ENCODE assay signal across 26 cellular contexts in genomic region chr3:52463420-52463819, GRCh38. TPM values are rescaled to one million over a fixed set of nuclear protein-coding genes. Genes with fewer than 3 reads are reported as not detected.
A peak's percentile ranks its signal among the peaks of the same experiment; 100 is the strongest.
DNase-seq lines count a peak whose midpoint lies in the region; ATAC-seq, FAIRE-seq and TF ChIP-seq lines count a peak whose summit lies in the region.
"Had no signal": no experiment of that assay in that cellular context is flagged by ENCODE, and none has a peak within 500 bp of the region (broad histone marks: within the 10 kb centered on the region; RNA-seq: fewer than 3 reads in every experiment).

No MANE protein-coding gene starts in this region.

- H3K4me2 ChIP-seq in GM12878 (ENCODE audit: control insufficient read depth, insufficient read depth) (no peak overlapping the region), SK-N-SH (no peak overlapping the region)

- no peak for FAIRE-seq in GM12878 (lab: Jason Lieb, UNC)
- FAIRE-seq: G401.6 had no signal

- H3F3A ChIP-seq in SK-N-SH (replicated peaks; ENCODE audit: insufficient read depth): peaks cover 18% of the 10 kb centered on the region

- no peak for TF ChIP-seq POLR2A in GM12878 (IDR thresholded peaks at IDR 0.05; ENCODE audit: low read depth, low read length)

- CTCF ChIA-PET in GM12878 (lab: Yijun Ruan, JAX) (no interaction called here), SK-N-SH (lab: Yijun Ruan, JAX) (interaction anchor here (1.4 kb wide), 1 partner anchor 8 kb away, joined by 8 read pairs; no protein-coding TSS in a partner anchor)

- H4K20me1 ChIP-seq in GM12878 (ENCODE audit: control insufficient read depth, insufficient read depth) (no peaks in the 10 kb centered on the region), SK-N-SH (ENCODE audit: insufficient read depth) (peaks cover 40% of the 10 kb centered on the region; the same call in 1 of the 2 replicates)

- peaks cover 58% of the 10 kb centered on the region for H3K36me3 ChIP-seq in CD4-positive, CD25-positive, alpha-beta regulatory T cell (ENCODE audit: control insufficient read depth, insufficient read depth, low read length)
- H3K36me3 ChIP-seq in GM12878 (ENCODE audit: control insufficient read depth in 2 of 2, insufficient read depth in 2 of 2, low read length in 1 of 2) (peaks cover 2 to 16% of the 10 kb centered on the region in 2 experiments), SK-N-SH (replicated peaks in 1 of 2; ENCODE audit: control insufficient read depth in 1 of 2, insufficient read depth in 2 of 2, low read length in 1 of 2) (peaks cover 26 to 52% of the 10 kb centered on the region in 2 experiments)

- H3K27ac Mint-ChIP-seq in CD14-positive monocyte (peak overlapping the region; percentile 55 to 90 (median 74)), natural killer cell (peak overlapping the region; percentile 68 to 70)
- peak overlapping the region in 2 of 3 donors; percentile 20 to 62 for H3K27ac Mint-ChIP-seq in CD4-positive, CD25-positive, alpha-beta regulatory T cell
- H3K27ac Mint-ChIP-seq: HFFc6 had no signal

- 67% methylated on average over 5 of the region's 5 CpGs for WGBS in GM12878 (ENCODE audit: insufficient coverage, insufficient replicate concordance, low lambda C conversion rate, missing lambda C conversion rate)
- WGBS in SK-N-SH (ENCODE audit: low lambda C conversion rate): 100% methylated on average over 5 of the region's 5 CpGs

- intact Hi-C loops in CD14-positive monocyte (cut with micrococcal nuclease) (no loop called here), GM12878 (cut with micrococcal nuclease; ENCODE audit: unreplicated experiment) (no loop called here), natural killer cell (cut with micrococcal nuclease) (no loop called here)

- DNase-seq in CD14-positive monocyte (ENCODE audit: low spot score) (no peak), GM12878 (ENCODE audit: low read depth, low spot score) (no peak), natural killer cell (no peak), retina (no peak), NCI-H187 (lab: John Stamatoyannopoulos, UW) (no peak), NCI-H1436 (lab: John Stamatoyannopoulos, UW) (no peak), SK-N-SH (no peak)
- no peak for DNase-seq in CD4-positive, CD25-positive, alpha-beta regulatory T cell
- DNase-seq: DMS53; GOT3; HFFc6; IMR-90; KG1; NCI-H1105; NCI-H2029 treated with DMSO at 0.1 percent for 48 hours; NCI-H446 treated with DMSO at 0.1 percent for 48 hours; NCI-H526; NCI-H82; NK-92 treated with Interleukin-12 subunit alpha and Interleukin-12 subunit beta, amount 100 ng/mL, for 24 hours; PC-3 had no signal

- H3K9me2 ChIP-seq in SK-N-SH: no peaks in the 10 kb centered on the region

- RAD21 ChIA-PET in GM12878 (lab: Charles Lee; ENCODE audit: unreplicated experiment): no interaction called here

- SMC1A ChIA-PET in GM12878 (lab: Charles Lee; ENCODE audit: uncharacterized antibody, unreplicated experiment): no interaction called here

- BruUV-seq in GM12878 (replicated peaks; lab: Mats Ljungman, UMichigan): no TSS peak

- H3K27ac ChIP-seq in CD4-positive, CD25-positive, alpha-beta regulatory T cell (ENCODE audit: insufficient read depth, low read length, poor library complexity, severe bottlenecking): no peak overlapping the region
- no peak overlapping the region for H3K27ac ChIP-seq in GM12878 (ENCODE audit: control insufficient read depth, insufficient read depth)
- H3K27ac ChIP-seq in SK-N-SH (ENCODE audit: low read depth in 2 of 2, low read length in 1 of 2): no peak overlapping the region
- H3K27ac ChIP-seq: C4-2B had no signal

- TF ChIP-seq RAD21 in GM12878 (IDR thresholded peaks at IDR 0.05; ENCODE audit: insufficient read depth, low read depth, low read length): no peak
- TF ChIP-seq RAD21 in SK-N-SH (IDR thresholded peaks at IDR 0.05; ENCODE audit: low read length): no peak

- H3K9me3 ChIP-seq in CD4-positive, CD25-positive, alpha-beta regulatory T cell (ENCODE audit: control insufficient read depth in 2 of 2, low read length in 2 of 2): no peaks in the 10 kb centered on the region
- H3K9me3 ChIP-seq in GM12878 (replicated peaks; ENCODE audit: control insufficient read depth, insufficient read depth, low read length) (no peaks in the 10 kb centered on the region), SK-N-SH (no peaks in the 10 kb centered on the region)
- H3K9me3 ChIP-seq: HAP-1 had no signal

- POLR2A ChIA-PET in GM12878 (lab: Charles Lee) (no interaction called here), SK-N-SH (lab: Yijun Ruan, JAX) (no interaction called here)

- H3K36me3 Mint-ChIP-seq in CD14-positive monocyte (peaks cover 37 to 86% of the 10 kb centered on the region in 2 donors), natural killer cell (no peaks in the 10 kb centered on the region)
- peaks cover 12% of the 10 kb centered on the region for H3K36me3 Mint-ChIP-seq in CD4-positive, CD25-positive, alpha-beta regulatory T cell

- peaks cover 26% of the 10 kb centered on the region for H3K4me1 Mint-ChIP-seq in CD14-positive monocyte
- peaks cover 0 to 36% (median 24%) of the 10 kb centered on the region in 4 donors for H3K4me1 Mint-ChIP-seq in CD4-positive, CD25-positive, alpha-beta regulatory T cell
- H3K4me1 Mint-ChIP-seq in natural killer cell: peaks cover 18 to 20% of the 10 kb centered on the region in 2 donors

- in situ Hi-C loops in GM12878 (cut with MboI): no loop called here

- TF ChIP-seq CTCF in CD14-positive monocyte (IDR thresholded peaks at IDR 0.05) (no peak), GM12878 (IDR thresholded peaks at IDR 0.05 in 2 of 3, conservative IDR thresholded peaks at IDR 0.05 in 1 of 3; ENCODE audit: control insufficient read depth in 2 of 3, extremely low read depth in 1 of 3, insufficient read depth in 1 of 3, low read depth in 3 of 3, low read length in 3 of 3) (no peak), natural killer cell (IDR thresholded peaks at IDR 0.05) (no peak), SK-N-SH (IDR thresholded peaks at IDR 0.05) (no peak)

- no peak overlapping the region for H3K4me3 ChIP-seq in CD4-positive, CD25-positive, alpha-beta regulatory T cell (ENCODE audit: low read depth, low read length)
- H3K4me3 ChIP-seq in GM12878: no peak overlapping the region
- H3K4me3 ChIP-seq in SK-N-SH (ENCODE audit: low read depth in 2 of 2, low read length in 1 of 2): no peak overlapping the region
- H3K4me3 ChIP-seq: HAP-1 had no signal

- TF ChIP-seq EP300 in GM12878 (IDR thresholded peaks at IDR 0.05; ENCODE audit: borderline replicate concordance in 1 of 2, control insufficient read depth in 1 of 2, low read depth in 2 of 2, low read length in 2 of 2): no peak
- no peak for TF ChIP-seq EP300 in SK-N-SH (IDR thresholded peaks at IDR 0.05; ENCODE audit: borderline replicate concordance in 1 of 2, low read depth in 1 of 2, low read length in 1 of 2)

- no peaks in the 10 kb centered on the region for H3K9me3 Mint-ChIP-seq in CD14-positive monocyte
- H3K9me3 Mint-ChIP-seq in CD4-positive, CD25-positive, alpha-beta regulatory T cell: peaks cover 0 to 1% (median 0%) of the 10 kb centered on the region in 7 donors
- no peaks in the 10 kb centered on the region for H3K9me3 Mint-ChIP-seq in natural killer cell
- H3K9me3 Mint-ChIP-seq: HFFc6 had no signal

- H3K4me3 Mint-ChIP-seq in CD14-positive monocyte (no peak overlapping the region), natural killer cell (peak overlapping the region; percentile 13)
- peak overlapping the region in 1 of 4 donors; percentile 27 for H3K4me3 Mint-ChIP-seq in CD4-positive, CD25-positive, alpha-beta regulatory T cell
- H3K4me3 Mint-ChIP-seq: HFFc6 had no signal

- ATAC-seq in CD4-positive, CD25-positive, alpha-beta regulatory T cell (ENCODE audit: low read depth in 2 of 2): no peak
- no peak for ATAC-seq in GM12878
- peak in 2 of 3 donors; percentile 27 to 41 for ATAC-seq in natural killer cell
- ATAC-seq: PC-3 had no signal

- H3K27me3 Mint-ChIP-seq in CD14-positive monocyte (ENCODE audit: low read depth in 3 of 3) (peaks cover 0 to 3% (median 2%) of the 10 kb centered on the region in 3 donors), natural killer cell (ENCODE audit: low read depth in 2 of 2) (no peaks in the 10 kb centered on the region)
- no peaks in the 10 kb centered on the region for H3K27me3 Mint-ChIP-seq in CD4-positive, CD25-positive, alpha-beta regulatory T cell

- H3K27me3 ChIP-seq in CD4-positive, CD25-positive, alpha-beta regulatory T cell (ENCODE audit: control insufficient read depth, insufficient read depth, low read length): no peaks in the 10 kb centered on the region
- H3K27me3 ChIP-seq in GM12878 (replicated peaks in 1 of 2; ENCODE audit: control insufficient read depth in 2 of 2, insufficient read depth in 2 of 2, low read length in 1 of 2) (no peaks in the 10 kb centered on the region), SK-N-SH (ENCODE audit: insufficient read depth) (no peaks in the 10 kb centered on the region)

- no peaks in the 10 kb centered on the region for H3K4me1 ChIP-seq in CD4-positive, CD25-positive, alpha-beta regulatory T cell (ENCODE audit: control insufficient read depth, insufficient read depth, low read length, poor library complexity, severe bottlenecking)
- peaks cover 7% of the 10 kb centered on the region for H3K4me1 ChIP-seq in GM12878 (ENCODE audit: control insufficient read depth, insufficient read depth, low read length)
- H3K4me1 ChIP-seq in SK-N-SH (ENCODE audit: control insufficient read depth in 1 of 2, insufficient read depth in 2 of 2, low read depth in 1 of 2, low read length in 1 of 2): peaks cover 0 to 4% of the 10 kb centered on the region in 2 experiments; a peak in 2 of 4 replicates
- H3K4me1 ChIP-seq: HAP-1 had no signal

- H2AFZ ChIP-seq in GM12878 (ENCODE audit: control insufficient read depth, low read depth, low read length) (no peak overlapping the region), SK-N-SH (ENCODE audit: low read depth) (no peak overlapping the region)

- H3K9ac ChIP-seq in GM12878 (ENCODE audit: control insufficient read depth, insufficient read depth, low read length) (no peak overlapping the region), SK-N-SH (no peak overlapping the region)

- H3K79me2 ChIP-seq in GM12878 (ENCODE audit: control insufficient read depth, insufficient read depth, low read length): no peaks in the 10 kb centered on the region; the same call in 1 of the 2 replicates
- peaks cover 96% of the 10 kb centered on the region for H3K79me2 ChIP-seq in SK-N-SH (ENCODE audit: insufficient read depth)

RNA-seq across cellular contexts. Expression of gene NISCH, which starts 8.0 kb away (rescaled TPM):
- polyA plus RNA-seq in CD14-positive monocyte (10 to 100 TPM in 1 of 2 donors, 1 to 10 TPM in 1; 9.7 to 13.1 TPM), GM12878 (2011; rRNA removed) (26.9 and 39.0 TPM in 2 replicates), GM12878 (2014; fragmentation: Illumina TruSeq; extraction: Trizol) (19.2 and 25.0 TPM in 2 replicates), GM12878 (2014; fragmentation: Nextera tagmentation; extraction: Ambion mirVana) (1 to 10 TPM in 1 of 2 experiments, under 1 TPM in 1; 0.76 to 1.5 TPM), GM12878 (2014; rRNA removed) (45.3 and 48.9 TPM in 2 replicates), GM12878 (2016; fragmentation: Nextera tagmentation; extraction: Ambion mirVana) (10 to 100 TPM; 23.7 to 24.2 TPM), SK-N-SH (2012; rRNA removed) (77.5 and 95.1 TPM in 2 replicates)
- total RNA-seq in CD4-positive, CD25-positive, alpha-beta regulatory T cell: 168 TPM
- 10 to 100 TPM; 12.6 to 17.4 (median 15.2) TPM for polyA plus RNA-seq in CD4-positive, CD25-positive, alpha-beta regulatory T cell
- total RNA-seq in GM12878 (2013; cell fraction: nucleolus; rRNA removed): 170 and 189 TPM in 2 replicates
- total RNA-seq in GM12878 (2014; rRNA removed) (36.3 and 36.5 TPM in 2 replicates), GM12878 (2014; rRNA removed; fragmentation: Illumina TruSeq; extraction: Trizol) (16.1 and 16.6 TPM in 2 replicates), GM12878 (2021) (42.5 and 52.5 TPM in 2 replicates), natural killer cell (100 to 1,000 TPM; 162 to 191 (median 175) TPM)
- polyA plus RNA-seq in GM12878 (2011; ENCODE audit: low read depth): 16.4 TPM
- 37.5 and 47.9 TPM in 2 replicates for polyA plus RNA-seq in GM12878 (2011; cell fraction: cytosol; rRNA removed)
- 404 and 409 TPM in 2 replicates for polyA plus RNA-seq in GM12878 (2011; cell fraction: nucleus; rRNA removed)
- 32.7 and 32.8 TPM in 2 replicates for polyA plus RNA-seq in GM12878 (2012)
- 39.2 and 53.1 TPM in 2 replicates for polyA minus RNA-seq in GM12878 (2011; rRNA and poly(A)+ RNA removed)
- polyA minus RNA-seq in GM12878 (2011; cell fraction: cytosol; rRNA and poly(A)+ RNA removed): 20.0 and 23.0 TPM in 2 replicates
- polyA minus RNA-seq in GM12878 (2011; cell fraction: nucleus; rRNA and poly(A)+ RNA removed): 51.7 and 84.7 TPM in 2 replicates
- polyA plus RNA-seq in SK-N-SH (2012; cell fraction: cytosol; rRNA removed): 18.6 and 26.5 TPM in 2 replicates
- polyA plus RNA-seq in SK-N-SH (2012; cell fraction: nucleus; rRNA removed): 448 and 541 TPM in 2 replicates

RNA-seq across cellular contexts. Expression of gene TNNC1, which starts 9.6 kb away (rescaled TPM):
- polyA plus RNA-seq in CD14-positive monocyte (not detected), GM12878 (2011; rRNA removed) (1.3 and 1.8 TPM in 2 replicates), GM12878 (2014; fragmentation: Illumina TruSeq; extraction: Trizol) (0.35 and 0.46 TPM in 2 replicates), GM12878 (2014; fragmentation: Nextera tagmentation; extraction: Ambion mirVana) (under 1 TPM in 1 of 2 experiments, not detected in 1; 0.13 TPM), GM12878 (2014; rRNA removed) (0.77 and 0.85 TPM in 2 replicates), GM12878 (2016; fragmentation: Nextera tagmentation; extraction: Ambion mirVana) (under 1 TPM; 0.40 to 0.66 TPM), SK-N-SH (2012; rRNA removed) (2.6 and 3.0 TPM in 2 replicates)
- total RNA-seq in CD4-positive, CD25-positive, alpha-beta regulatory T cell: 3.9 TPM
- 1 to 10 TPM in 1 of 4 donors, under 1 TPM in 3; 0.38 to 1.1 (median 0.52) TPM for polyA plus RNA-seq in CD4-positive, CD25-positive, alpha-beta regulatory T cell
- total RNA-seq in GM12878 (2013; cell fraction: nucleolus; rRNA removed): not detected in 2 replicates
- total RNA-seq in GM12878 (2014; rRNA removed) (0.60 and 0.96 TPM in 2 replicates), GM12878 (2014; rRNA removed; fragmentation: Illumina TruSeq; extraction: Trizol) (0.46 TPM in 1 of 2 replicates, not detected in the other), GM12878 (2021) (0.41 TPM in 1 of 2 replicates, not detected in the other), natural killer cell (1 to 10 TPM in 2 of 3 donors, not detected in 1; 1.1 to 1.2 TPM)
- polyA plus RNA-seq in GM12878 (2011; ENCODE audit: low read depth): not detected
- polyA plus RNA-seq in GM12878 (2011; cell fraction: cytosol; rRNA removed): 1.1 and 1.4 TPM in 2 replicates
- 4.0 and 5.2 TPM in 2 replicates for polyA plus RNA-seq in GM12878 (2011; cell fraction: nucleus; rRNA removed)
- 2.0 and 2.3 TPM in 2 replicates for polyA plus RNA-seq in GM12878 (2012)
- polyA minus RNA-seq in GM12878 (2011; rRNA and poly(A)+ RNA removed): 0.46 and 0.59 TPM in 2 replicates
- polyA minus RNA-seq in GM12878 (2011; cell fraction: cytosol; rRNA and poly(A)+ RNA removed): not detected in 2 replicates
- polyA minus RNA-seq in GM12878 (2011; cell fraction: nucleus; rRNA and poly(A)+ RNA removed): 3.3 TPM in 1 of 2 replicates, not detected in the other
- 3.3 and 3.6 TPM in 2 replicates for polyA plus RNA-seq in SK-N-SH (2012; cell fraction: cytosol; rRNA removed)
- polyA plus RNA-seq in SK-N-SH (2012; cell fraction: nucleus; rRNA removed): 2.5 and 3.3 TPM in 2 replicates
- total RNA-seq: A673, Daoy had no signal

RNA-seq across cellular contexts. Expression of gene SEMA3G, which starts 18.5 kb away (rescaled TPM):
- polyA plus RNA-seq in CD14-positive monocyte: not detected
- total RNA-seq in CD4-positive, CD25-positive, alpha-beta regulatory T cell: 33.1 TPM
- polyA plus RNA-seq in CD4-positive, CD25-positive, alpha-beta regulatory T cell: 1 to 10 TPM; 3.2 to 5.4 (median 3.6) TPM
- total RNA-seq in GM12878 (2013; cell fraction: nucleolus; rRNA removed): 0.15 TPM in 1 of 2 replicates, not detected in the other
- 0.05 TPM in 1 of 2 replicates, not detected in the other for total RNA-seq in GM12878 (2014; rRNA removed)
- total RNA-seq in GM12878 (2014; rRNA removed; fragmentation: Illumina TruSeq; extraction: Trizol): not detected in 2 replicates
- total RNA-seq in GM12878 (2021): 0.27 TPM in 1 of 2 replicates, not detected in the other
- not detected for polyA plus RNA-seq in GM12878 (2011; ENCODE audit: low read depth)
- not detected in 2 replicates for polyA plus RNA-seq in GM12878 (2011; rRNA removed)
- not detected in 2 replicates for polyA plus RNA-seq in GM12878 (2011; cell fraction: cytosol; rRNA removed)
- polyA plus RNA-seq in GM12878 (2011; cell fraction: nucleus; rRNA removed): not detected in 2 replicates
- not detected in 2 replicates for polyA plus RNA-seq in GM12878 (2012)
- polyA plus RNA-seq in GM12878 (2014; fragmentation: Illumina TruSeq; extraction: Trizol): 0.03 TPM in 1 of 2 replicates, not detected in the other
- polyA plus RNA-seq in GM12878 (2014; fragmentation: Nextera tagmentation; extraction: Ambion mirVana): not detected
- 0.04 TPM in 1 of 2 replicates, not detected in the other for polyA plus RNA-seq in GM12878 (2014; rRNA removed)
- polyA plus RNA-seq in GM12878 (2016; fragmentation: Nextera tagmentation; extraction: Ambion mirVana): not detected
- polyA minus RNA-seq in GM12878 (2011; rRNA and poly(A)+ RNA removed): not detected in 2 replicates
- not detected in 2 replicates for polyA minus RNA-seq in GM12878 (2011; cell fraction: cytosol; rRNA and poly(A)+ RNA removed)
- not detected in 2 replicates for polyA minus RNA-seq in GM12878 (2011; cell fraction: nucleus; rRNA and poly(A)+ RNA removed)
- under 1 TPM in 2 of 3 donors, not detected in 1; 0.07 to 0.55 TPM for total RNA-seq in natural killer cell
- 0.10 and 0.13 TPM in 2 replicates for polyA plus RNA-seq in SK-N-SH (2012; rRNA removed)
- 0.05 and 0.09 TPM in 2 replicates for polyA plus RNA-seq in SK-N-SH (2012; cell fraction: cytosol; rRNA removed)
- polyA plus RNA-seq in SK-N-SH (2012; cell fraction: nucleus; rRNA removed): 0.07 and 0.12 TPM in 2 replicates
- total RNA-seq: A673, HFFc6, IMR-90 had no signal

RNA-seq across cellular contexts. Expression of gene STAB1, which starts 31.7 kb away (rescaled TPM):
- 10 to 100 TPM in 1 of 2 donors, 1 to 10 TPM in 1; 3.8 to 15.8 TPM for polyA plus RNA-seq in CD14-positive monocyte
- 0.42 TPM for total RNA-seq in CD4-positive, CD25-positive, alpha-beta regulatory T cell
- polyA plus RNA-seq in CD4-positive, CD25-positive, alpha-beta regulatory T cell: not detected
- total RNA-seq in GM12878 (2013; cell fraction: nucleolus; rRNA removed): 0.22 and 0.23 TPM in 2 replicates
- total RNA-seq in GM12878 (2014; rRNA removed): not detected in 2 replicates
- not detected in 2 replicates for total RNA-seq in GM12878 (2014; rRNA removed; fragmentation: Illumina TruSeq; extraction: Trizol)
- total RNA-seq in GM12878 (2021): 0.35 and 0.46 TPM in 2 replicates
- not detected for polyA plus RNA-seq in GM12878 (2011; ENCODE audit: low read depth)
- not detected in 2 replicates for polyA plus RNA-seq in GM12878 (2011; rRNA removed)
- polyA plus RNA-seq in GM12878 (2011; cell fraction: cytosol; rRNA removed): 0.02 TPM in 1 of 2 replicates, not detected in the other
- 0.13 and 0.42 TPM in 2 replicates for polyA plus RNA-seq in GM12878 (2011; cell fraction: nucleus; rRNA removed)
- 0.11 TPM in 1 of 2 replicates, not detected in the other for polyA plus RNA-seq in GM12878 (2012)
- not detected in 2 replicates for polyA plus RNA-seq in GM12878 (2014; fragmentation: Illumina TruSeq; extraction: Trizol)
- not detected for polyA plus RNA-seq in GM12878 (2014; fragmentation: Nextera tagmentation; extraction: Ambion mirVana)
- not detected in 2 replicates for polyA plus RNA-seq in GM12878 (2014; rRNA removed)
- polyA plus RNA-seq in GM12878 (2016; fragmentation: Nextera tagmentation; extraction: Ambion mirVana): not detected
- 0.15 TPM in 1 of 2 replicates, not detected in the other for polyA minus RNA-seq in GM12878 (2011; rRNA and poly(A)+ RNA removed)
- not detected in 2 replicates for polyA minus RNA-seq in GM12878 (2011; cell fraction: cytosol; rRNA and poly(A)+ RNA removed)
- polyA minus RNA-seq in GM12878 (2011; cell fraction: nucleus; rRNA and poly(A)+ RNA removed): 0.10 TPM in 1 of 2 replicates, not detected in the other
- total RNA-seq in natural killer cell: 10 to 100 TPM in 1 of 3 donors, 1 to 10 TPM in 2; 1.8 to 26.5 (median 5.9) TPM
- 0.03 and 0.05 TPM in 2 replicates for polyA plus RNA-seq in SK-N-SH (2012; rRNA removed)
- 0.01 TPM in 2 replicates for polyA plus RNA-seq in SK-N-SH (2012; cell fraction: cytosol; rRNA removed)
- polyA plus RNA-seq in SK-N-SH (2012; cell fraction: nucleus; rRNA removed): 0.12 and 0.32 TPM in 2 replicates
- total RNA-seq: Daoy, HFFc6, IMR-90, SK-MEL-5 had no signal
- polyA plus RNA-seq: IMR-90 had no signal

RNA-seq across cellular contexts. Expression of gene PHF7, which starts 53.0 kb away (rescaled TPM):
- 1 to 10 TPM; 3.3 to 6.2 TPM for polyA plus RNA-seq in CD14-positive monocyte
- 14.7 TPM for total RNA-seq in CD4-positive, CD25-positive, alpha-beta regulatory T cell
- 10 to 100 TPM in 3 of 4 donors, 1 to 10 TPM in 1; 7.0 to 15.5 (median 12.7) TPM for polyA plus RNA-seq in CD4-positive, CD25-positive, alpha-beta regulatory T cell
- total RNA-seq in GM12878 (2013; cell fraction: nucleolus; rRNA removed): 10.5 and 11.4 TPM in 2 replicates
- 7.7 and 7.8 TPM in 2 replicates for total RNA-seq in GM12878 (2014; rRNA removed)
- total RNA-seq in GM12878 (2014; rRNA removed; fragmentation: Illumina TruSeq; extraction: Trizol): 7.7 and 8.0 TPM in 2 replicates
- total RNA-seq in GM12878 (2021): 7.0 and 7.6 TPM in 2 replicates
- 2.1 TPM for polyA plus RNA-seq in GM12878 (2011; ENCODE audit: low read depth)
- 11.1 and 14.7 TPM in 2 replicates for polyA plus RNA-seq in GM12878 (2011; rRNA removed)
- polyA plus RNA-seq in GM12878 (2011; cell fraction: cytosol; rRNA removed): 6.8 and 7.5 TPM in 2 replicates
- 17.2 and 18.8 TPM in 2 replicates for polyA plus RNA-seq in GM12878 (2011; cell fraction: nucleus; rRNA removed)
- polyA plus RNA-seq in GM12878 (2012): 4.4 and 6.0 TPM in 2 replicates
- 7.5 and 8.3 TPM in 2 replicates for polyA plus RNA-seq in GM12878 (2014; fragmentation: Illumina TruSeq; extraction: Trizol)
- polyA plus RNA-seq in GM12878 (2014; fragmentation: Nextera tagmentation; extraction: Ambion mirVana): 1 to 10 TPM; 1.3 to 3.4 TPM
- polyA plus RNA-seq in GM12878 (2014; rRNA removed): 6.5 and 11.1 TPM in 2 replicates
- polyA plus RNA-seq in GM12878 (2016; fragmentation: Nextera tagmentation; extraction: Ambion mirVana): 10 to 100 TPM in 1 of 2 experiments, 1 to 10 TPM in 1; 9.8 to 12.8 TPM
- polyA minus RNA-seq in GM12878 (2011; rRNA and poly(A)+ RNA removed): 7.3 and 9.6 TPM in 2 replicates
- polyA minus RNA-seq in GM12878 (2011; cell fraction: cytosol; rRNA and poly(A)+ RNA removed): 2.8 and 3.9 TPM in 2 replicates
- 4.8 and 7.3 TPM in 2 replicates for polyA minus RNA-seq in GM12878 (2011; cell fraction: nucleus; rRNA and poly(A)+ RNA removed)
- 10 to 100 TPM; 10.9 to 13.5 (median 13.5) TPM for total RNA-seq in natural killer cell
- polyA plus RNA-seq in SK-N-SH (2012; rRNA removed): 8.6 and 11.3 TPM in 2 replicates
- 9.3 and 9.9 TPM in 2 replicates for polyA plus RNA-seq in SK-N-SH (2012; cell fraction: cytosol; rRNA removed)
- polyA plus RNA-seq in SK-N-SH (2012; cell fraction: nucleus; rRNA removed): 17.8 and 26.3 TPM in 2 replicates

Comparison
In these comparisons a context has a peak if more than half of its experiments do, and no peak if none do; other contexts are left out.
1. ATAC-seq: peak in natural killer cell (2 of 3); none in CD4-positive, CD25-positive, alpha-beta regulatory T cell (0 of 2) and GM12878 (single experiment).
2. Peak in every context shown above with its lines, with median percentiles within 50 percentile points of each other: H3K27ac Mint-ChIP-seq.